ENCODE assay signal across 1 cellular context in genomic region chr11:61793084-61793828, GRCh38.
TF ChIP-seq lines count a peak whose summit lies in the region.

No MANE protein-coding gene starts in this region.

TF ChIP-seq in HepG2, 621 proteins besides CTCF, POLR2A, EP300 and RAD21 (continues in another document):
- TF ChIP-seq REST (IDR thresholded peaks at IDR 0.05; ENCODE audit: borderline replicate concordance in 1 of 2, low read depth in 1 of 2, low read length in 2 of 2) (no peak), HOXA7 (CRISPR knock-in tag; IDR thresholded peaks at IDR 0.05) (no peak), MEIS1 (CRISPR knock-in tag; IDR thresholded peaks at IDR 0.05; ENCODE audit: borderline replicate concordance) (0 out of 2 replicates have a peak, but pooled peaks have one; percentile 7), CBX5 (CRISPR knock-in tag; IDR thresholded peaks at IDR 0.05; ENCODE audit: borderline replicate concordance) (no peak), MAF1 (CRISPR knock-in tag; IDR thresholded peaks at IDR 0.05; ENCODE audit: borderline replicate concordance) (0 out of 2 replicates have a peak, but pooled peaks have one; percentile 13), USF2 (IDR thresholded peaks at IDR 0.05; ENCODE audit: low read depth, low read length) (no peak), USF2 (CRISPR knock-in tag; IDR thresholded peaks at IDR 0.05; ENCODE audit: borderline replicate concordance) (no peak; the same call in 1 of the 2 replicates), HIVEP1 (CRISPR knock-in tag; IDR thresholded peaks at IDR 0.05) (0 out of 2 replicates have a peak, but pooled peaks have one; percentile 2), GATAD1 (CRISPR knock-in tag; IDR thresholded peaks at IDR 0.05) (no peak), PBX3 (CRISPR knock-in tag; IDR thresholded peaks at IDR 0.05; ENCODE audit: borderline replicate concordance) (0 out of 2 replicates have a peak, but pooled peaks have one; percentile 4), ZHX1 (CRISPR knock-in tag; IDR thresholded peaks at IDR 0.05; ENCODE audit: low read depth) (0 out of 2 replicates have a peak, but pooled peaks have one; percentile 7), YEATS4 (CRISPR knock-in tag; IDR thresholded peaks at IDR 0.05; ENCODE audit: borderline replicate concordance) (peak; percentile 50; the same call in 1 of the 2 replicates), HES4 (CRISPR knock-in tag; IDR thresholded peaks at IDR 0.05; ENCODE audit: borderline replicate concordance) (0 out of 2 replicates have a peak, but pooled peaks have one; percentile 10), ZNF138 (CRISPR knock-in tag; IDR thresholded peaks at IDR 0.05; ENCODE audit: low read depth) (0 out of 2 replicates have a peak, but pooled peaks have one; percentile 3), GFI1 (CRISPR knock-in tag; IDR thresholded peaks at IDR 0.05; ENCODE audit: borderline replicate concordance) (no peak), ISX (CRISPR knock-in tag; conservative IDR thresholded peaks at IDR 0.05) (0 out of 2 replicates have a peak, but pooled peaks have one; percentile 20), ZNF274 (CRISPR knock-in tag; IDR thresholded peaks at IDR 0.05) (0 out of 2 replicates have a peak, but pooled peaks have one; percentile 16), ZNF800 (CRISPR knock-in tag; IDR thresholded peaks at IDR 0.05) (no peak), ZNF317 (CRISPR knock-in tag; IDR thresholded peaks at IDR 0.05) (no peak), PREB (CRISPR knock-in tag; IDR thresholded peaks at IDR 0.05) (no peak), ZNF549 (CRISPR knock-in tag; IDR thresholded peaks at IDR 0.05) (0 out of 2 replicates have a peak, but pooled peaks have one; percentile 39), ZSCAN22 (CRISPR knock-in tag; IDR thresholded peaks at IDR 0.05) (0 out of 2 replicates have a peak, but pooled peaks have one; percentile 5), JUN (CRISPR knock-in tag; IDR thresholded peaks at IDR 0.05) (no peak), ZBTB40 (IDR thresholded peaks at IDR 0.05) (no peak), ZBTB40 (CRISPR knock-in tag; IDR thresholded peaks at IDR 0.05) (peak; percentile 3; the same call in 1 of the 2 replicates), SUZ12 (IDR thresholded peaks at IDR 0.05; ENCODE audit: low read depth, low read length) (no peak), ZNF552 (CRISPR knock-in tag; IDR thresholded peaks at IDR 0.05; ENCODE audit: borderline replicate concordance) (no peak), KDM5A (IDR thresholded peaks at IDR 0.05; ENCODE audit: borderline replicate concordance, low read length) (peak; percentile 16; the same call in 1 of the 2 replicates), BRCA1 (CRISPR knock-in tag; IDR thresholded peaks at IDR 0.05) (0 out of 2 replicates have a peak, but pooled peaks have one; percentile 16), ZNF737 (CRISPR knock-in tag; IDR thresholded peaks at IDR 0.05; ENCODE audit: borderline replicate concordance) (0 out of 2 replicates have a peak, but pooled peaks have one; percentile 56)
